8 cellular contexts compared by ENCODE assay signal in the genomic region with DNA sequence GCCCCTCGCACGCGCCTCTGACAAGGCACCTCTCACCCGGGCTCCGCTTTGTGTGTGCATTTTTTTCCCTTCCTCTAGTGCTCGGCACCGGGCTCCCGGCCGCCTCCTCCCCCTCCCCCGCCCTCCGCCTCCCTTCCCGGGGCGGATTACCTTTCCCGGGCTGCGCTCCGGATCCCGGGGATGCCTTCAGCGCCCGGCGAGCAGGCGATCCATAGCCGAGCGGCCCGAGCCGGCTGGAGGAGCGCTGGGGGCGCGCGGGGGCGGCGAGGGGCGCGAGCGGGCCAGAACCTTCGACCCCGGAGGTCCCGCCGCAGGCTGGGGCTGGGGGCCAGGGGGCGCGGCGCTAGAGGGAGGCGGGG. TPM values are rescaled to one million over a fixed set of nuclear protein-coding genes. Genes with fewer than 3 reads are reported as not detected.
A peak's percentile ranks its signal among the peaks of the same experiment; 100 is the strongest.
DNase-seq lines count a peak whose midpoint lies in the region; ATAC-seq and TF ChIP-seq lines count a peak whose summit lies in the region.

No MANE protein-coding gene starts in this region.

- H3K27ac ChIP-seq in lung (ENCODE audit: low read depth in 1 of 2, low read length in 1 of 2) (peak overlapping the region in 1 of 2 donors; percentile 76), tibial artery (peak overlapping the region; percentile 75 to 81)

- H3K27me3 ChIP-seq in lung (ENCODE audit: control insufficient read depth, insufficient read depth) (peaks cover 6% of the 10 kb centered on the region), tibial artery (no peaks in the 10 kb centered on the region)

- DNase-seq in AG20443 (ENCODE audit: low spot score), result peak; percentile 52
- no peak for DNase-seq in chondrocyte (ENCODE audit: low spot score)
- no peak for DNase-seq in lung (ENCODE audit: low spot score)
- peak; percentile 23 to 70 for DNase-seq in tibial artery
- DNase-seq in NCI-H2107 (lab: John Stamatoyannopoulos, UW), result no peak
- no peak for DNase-seq in hippocampal formation (lab: John Stamatoyannopoulos, UW)

- TF ChIP-seq CTCF in chondrocyte (IDR thresholded peaks at IDR 0.05), result no peak
- no peak for TF ChIP-seq CTCF in lung (IDR thresholded peaks at IDR 0.05; ENCODE audit: control extremely low read depth, extremely low read depth)
- no peak for TF ChIP-seq CTCF in tibial artery (IDR thresholded peaks at IDR 0.05)

- H3K27ac Mint-ChIP-seq in chondrocyte (ENCODE audit: unreplicated experiment), result no peak overlapping the region

- H3K27me3 Mint-ChIP-seq in chondrocyte (ENCODE audit: low read depth), result peaks cover 60% of the 10 kb centered on the region

- intact Hi-C loops in tibial artery (cut with DNase I; ENCODE audit: low total_unique reads), result no loop called here

- H3K9me3 Mint-ChIP-seq in chondrocyte (ENCODE audit: low read depth), result no peaks in the 10 kb centered on the region

- H3K9me3 ChIP-seq in lung (ENCODE audit: control insufficient read depth in 2 of 2, insufficient read depth in 1 of 2, low read length in 1 of 2) (peaks cover 0 to 7% of the 10 kb centered on the region in 2 donors), tibial artery (no peaks in the 10 kb centered on the region)

- H3K36me3 ChIP-seq in lung (ENCODE audit: control insufficient read depth in 2 of 2, insufficient read depth in 2 of 2, low read length in 2 of 2) (no peaks in the 10 kb centered on the region), tibial artery (no peaks in the 10 kb centered on the region)

- peaks cover 3% of the 10 kb centered on the region for H3K36me3 Mint-ChIP-seq in chondrocyte (ENCODE audit: low read depth)

- peaks cover 17% of the 10 kb centered on the region for H3K4me1 Mint-ChIP-seq in chondrocyte (ENCODE audit: low read depth)

- peak overlapping the region; percentile 53 for H3K4me3 Mint-ChIP-seq in chondrocyte (ENCODE audit: unreplicated experiment)

- ATAC-seq in GM19035 (IDR thresholded peaks at IDR 0.05; ENCODE audit: unreplicated experiment) (peak; percentile 4), HG03457 (IDR thresholded peaks at IDR 0.05; ENCODE audit: unreplicated experiment) (peak; percentile 26), lung (ENCODE audit: insufficient read depth, low FRiP score) (peak; percentile 8)

- WGBS in lung, 2 donors, result 0 to 2% methylated on average over 40 to 42 of the region's 42 CpGs

- peak overlapping the region; percentile 19 for H3K4me3 ChIP-seq in lung
- peak overlapping the region; percentile 78 to 81 for H3K4me3 ChIP-seq in tibial artery

- H3K4me1 ChIP-seq in lung (ENCODE audit: control insufficient read depth in 2 of 2, insufficient read depth in 2 of 2, low read length in 2 of 2), result peaks cover 0 to 16% of the 10 kb centered on the region in 2 donors
- peaks cover 0 to 15% (median 9%) of the 10 kb centered on the region in 4 donors for H3K4me1 ChIP-seq in tibial artery

RNA-seq across cellular contexts. Expression of a gene that starts 0.3 kb away (rescaled TPM):
- total RNA-seq in chondrocyte (not detected in 3 replicates), lung (1 to 10 TPM; 2.1 to 5.6 TPM)
- under 1 TPM; 0.11 to 0.20 TPM for polyA plus RNA-seq in lung

Comparison
In these comparisons a context has a peak if more than half of its experiments do, and no peak if none do; other contexts are left out.
1. DNase-seq: peak in AG20443 (single experiment) and tibial artery (2 of 2); none in chondrocyte (single experiment), lung (single experiment), NCI-H2107 (single experiment) and hippocampal formation (0 of 2).
2. Peak in every context shown above with its lines, with median percentiles within 50 percentile points of each other: ATAC-seq.